Comparison of ENCODE assay signal across 27 cellular contexts in the genomic region with DNA sequence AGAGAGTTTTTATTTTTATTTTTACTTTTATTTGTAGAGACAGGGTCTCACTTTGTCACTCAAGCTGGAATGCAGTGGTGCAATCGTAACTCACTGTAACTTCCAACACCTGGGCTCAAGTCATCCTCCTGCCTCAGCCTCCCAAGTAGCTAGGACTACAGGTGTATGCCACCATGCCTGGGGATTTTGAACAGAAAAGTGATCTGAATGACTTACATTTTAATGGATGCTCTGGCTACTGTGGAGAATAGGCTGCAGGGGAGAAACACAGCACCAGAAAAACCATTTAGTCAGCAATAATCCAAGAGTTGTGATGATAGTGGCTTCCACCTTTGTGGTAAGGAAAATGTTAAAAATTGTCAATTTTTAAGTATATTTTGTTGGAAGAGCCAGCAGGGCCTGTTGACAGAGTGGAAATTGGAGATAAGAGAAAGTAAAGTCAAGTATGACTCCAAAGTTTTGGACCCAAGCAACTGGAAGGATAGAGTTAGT.
"Had no signal": no experiment of that assay in that cellular context is flagged by ENCODE, and none has a peak within 500 bp of the region (broad histone marks: within the 10 kb centered on the region; RNA-seq: fewer than 3 reads in every experiment).

No MANE protein-coding gene starts in this region.

- FAIRE-seq: endometrium, kidney had no signal

- H3K4me1 ChIP-seq: colonic mucosa, esophagus squamous epithelium, heart right ventricle, left ventricle myocardium inferior had no signal

- H3K27ac ChIP-seq: colonic mucosa, epithelial cell of prostate, esophagus squamous epithelium, heart right ventricle, left ventricle myocardium inferior had no signal

- H3K36me3 ChIP-seq: colonic mucosa, esophagus squamous epithelium, gastrocnemius medialis, heart right ventricle, left ventricle myocardium inferior had no signal

- DNase-seq: colonic mucosa; cortex of kidney; effector CD8-positive, alpha-beta T cell; effector memory CD8-positive, alpha-beta T cell; endodermal cell; erythroblast; esophagus squamous epithelium; foreskin fibroblast; gastrocnemius medialis; glutamatergic neuron; head of caudate nucleus; heart right ventricle; hypothalamus; immature natural killer cell; islet precursor cell; kidney; kidney glomerular epithelial cell; left colon; left ventricle myocardium inferior; mammary epithelial cell; mesendoderm; midbrain; naive thymus-derived CD4-positive, alpha-beta T cell had no signal

- H3K4me3 ChIP-seq: colonic mucosa, esophagus squamous epithelium, gastrocnemius medialis, heart right ventricle, left ventricle myocardium inferior, lung had no signal

- H3K9me3 ChIP-seq: colonic mucosa, esophagus squamous epithelium, gastrocnemius medialis, heart right ventricle, left ventricle myocardium inferior had no signal

- H3K27me3 ChIP-seq: colonic mucosa, esophagus squamous epithelium, gastrocnemius medialis, heart right ventricle had no signal

- ATAC-seq: effector memory CD8-positive, alpha-beta T cell; esophagus mucosa; heart right ventricle; left colon; naive thymus-derived CD4-positive, alpha-beta T cell had no signal
